1 cellular context compared by ENCODE assay signal in the genomic region with DNA sequence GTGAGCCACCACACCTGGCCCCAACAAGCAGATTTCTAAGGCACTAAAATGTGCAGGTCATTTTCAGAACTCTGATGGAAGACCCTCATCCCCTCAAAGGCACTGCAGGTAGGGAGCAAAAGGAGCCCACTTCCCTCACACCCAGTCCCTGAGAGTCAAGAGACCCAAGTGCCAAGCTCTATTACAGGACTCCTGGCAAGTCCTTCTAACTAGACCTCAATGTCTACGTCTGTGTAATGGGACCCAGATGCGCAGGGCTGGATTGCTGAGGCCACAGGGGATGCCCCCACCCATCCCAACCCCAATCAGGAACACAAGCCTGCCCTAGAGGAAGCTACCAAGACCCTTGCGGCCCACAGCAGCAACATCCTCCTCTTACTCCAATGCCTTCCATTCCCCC.
TF ChIP-seq lines count a peak whose summit lies in the region.

No MANE protein-coding gene starts in this region.

TF ChIP-seq in WTC11, 78 proteins besides CTCF, POLR2A, EP300 and RAD21 (continued from another document):
- TF ChIP-seq, protein P1, sequence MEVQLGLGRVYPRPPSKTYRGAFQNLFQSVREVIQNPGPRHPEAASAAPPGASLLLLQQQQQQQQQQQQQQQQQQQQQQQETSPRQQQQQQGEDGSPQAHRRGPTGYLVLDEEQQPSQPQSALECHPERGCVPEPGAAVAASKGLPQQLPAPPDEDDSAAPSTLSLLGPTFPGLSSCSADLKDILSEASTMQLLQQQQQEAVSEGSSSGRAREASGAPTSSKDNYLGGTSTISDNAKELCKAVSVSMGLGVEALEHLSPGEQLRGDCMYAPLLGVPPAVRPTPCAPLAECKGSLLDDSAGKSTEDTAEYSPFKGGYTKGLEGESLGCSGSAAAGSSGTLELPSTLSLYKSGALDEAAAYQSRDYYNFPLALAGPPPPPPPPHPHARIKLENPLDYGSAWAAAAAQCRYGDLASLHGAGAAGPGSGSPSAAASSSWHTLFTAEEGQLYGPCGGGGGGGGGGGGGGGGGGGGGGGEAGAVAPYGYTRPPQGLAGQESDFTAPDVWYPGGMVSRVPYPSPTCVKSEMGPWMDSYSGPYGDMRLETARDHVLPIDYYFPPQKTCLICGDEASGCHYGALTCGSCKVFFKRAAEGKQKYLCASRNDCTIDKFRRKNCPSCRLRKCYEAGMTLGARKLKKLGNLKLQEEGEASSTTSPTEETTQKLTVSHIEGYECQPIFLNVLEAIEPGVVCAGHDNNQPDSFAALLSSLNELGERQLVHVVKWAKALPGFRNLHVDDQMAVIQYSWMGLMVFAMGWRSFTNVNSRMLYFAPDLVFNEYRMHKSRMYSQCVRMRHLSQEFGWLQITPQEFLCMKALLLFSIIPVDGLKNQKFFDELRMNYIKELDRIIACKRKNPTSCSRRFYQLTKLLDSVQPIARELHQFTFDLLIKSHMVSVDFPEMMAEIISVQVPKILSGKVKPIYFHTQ (CRISPR knock-in tag; IDR thresholded peaks at IDR 0.05), result no peak
- TF ChIP-seq OVOL2 (CRISPR knock-in tag; IDR thresholded peaks at IDR 0.05; ENCODE audit: borderline replicate concordance), result no peak
- TF ChIP-seq, protein P2, sequence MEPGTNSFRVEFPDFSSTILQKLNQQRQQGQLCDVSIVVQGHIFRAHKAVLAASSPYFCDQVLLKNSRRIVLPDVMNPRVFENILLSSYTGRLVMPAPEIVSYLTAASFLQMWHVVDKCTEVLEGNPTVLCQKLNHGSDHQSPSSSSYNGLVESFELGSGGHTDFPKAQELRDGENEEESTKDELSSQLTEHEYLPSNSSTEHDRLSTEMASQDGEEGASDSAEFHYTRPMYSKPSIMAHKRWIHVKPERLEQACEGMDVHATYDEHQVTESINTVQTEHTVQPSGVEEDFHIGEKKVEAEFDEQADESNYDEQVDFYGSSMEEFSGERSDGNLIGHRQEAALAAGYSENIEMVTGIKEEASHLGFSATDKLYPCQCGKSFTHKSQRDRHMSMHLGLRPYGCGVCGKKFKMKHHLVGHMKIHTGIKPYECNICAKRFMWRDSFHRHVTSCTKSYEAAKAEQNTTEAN (CRISPR knock-in tag; IDR thresholded peaks at IDR 0.05), result no peak
- no peak for TF ChIP-seq FOXK1 (CRISPR knock-in tag; IDR thresholded peaks at IDR 0.05)
- TF ChIP-seq, protein P3, sequence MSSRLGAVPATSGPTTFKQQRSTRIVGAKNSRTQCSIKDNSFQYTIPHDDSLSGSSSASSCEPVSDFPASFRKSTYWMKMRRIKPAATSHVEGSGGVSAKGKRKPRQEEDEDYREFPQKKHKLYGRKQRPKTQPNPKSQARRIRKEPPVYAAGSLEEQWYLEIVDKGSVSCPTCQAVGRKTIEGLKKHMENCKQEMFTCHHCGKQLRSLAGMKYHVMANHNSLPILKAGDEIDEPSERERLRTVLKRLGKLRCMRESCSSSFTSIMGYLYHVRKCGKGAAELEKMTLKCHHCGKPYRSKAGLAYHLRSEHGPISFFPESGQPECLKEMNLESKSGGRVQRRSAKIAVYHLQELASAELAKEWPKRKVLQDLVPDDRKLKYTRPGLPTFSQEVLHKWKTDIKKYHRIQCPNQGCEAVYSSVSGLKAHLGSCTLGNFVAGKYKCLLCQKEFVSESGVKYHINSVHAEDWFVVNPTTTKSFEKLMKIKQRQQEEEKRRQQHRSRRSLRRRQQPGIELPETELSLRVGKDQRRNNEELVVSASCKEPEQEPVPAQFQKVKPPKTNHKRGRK (CRISPR knock-in tag; IDR thresholded peaks at IDR 0.05; ENCODE audit: borderline replicate concordance), result no peak
- no peak for TF ChIP-seq FOXP1 (CRISPR knock-in tag; IDR thresholded peaks at IDR 0.05; ENCODE audit: borderline replicate concordance)
- TF ChIP-seq, protein P4, sequence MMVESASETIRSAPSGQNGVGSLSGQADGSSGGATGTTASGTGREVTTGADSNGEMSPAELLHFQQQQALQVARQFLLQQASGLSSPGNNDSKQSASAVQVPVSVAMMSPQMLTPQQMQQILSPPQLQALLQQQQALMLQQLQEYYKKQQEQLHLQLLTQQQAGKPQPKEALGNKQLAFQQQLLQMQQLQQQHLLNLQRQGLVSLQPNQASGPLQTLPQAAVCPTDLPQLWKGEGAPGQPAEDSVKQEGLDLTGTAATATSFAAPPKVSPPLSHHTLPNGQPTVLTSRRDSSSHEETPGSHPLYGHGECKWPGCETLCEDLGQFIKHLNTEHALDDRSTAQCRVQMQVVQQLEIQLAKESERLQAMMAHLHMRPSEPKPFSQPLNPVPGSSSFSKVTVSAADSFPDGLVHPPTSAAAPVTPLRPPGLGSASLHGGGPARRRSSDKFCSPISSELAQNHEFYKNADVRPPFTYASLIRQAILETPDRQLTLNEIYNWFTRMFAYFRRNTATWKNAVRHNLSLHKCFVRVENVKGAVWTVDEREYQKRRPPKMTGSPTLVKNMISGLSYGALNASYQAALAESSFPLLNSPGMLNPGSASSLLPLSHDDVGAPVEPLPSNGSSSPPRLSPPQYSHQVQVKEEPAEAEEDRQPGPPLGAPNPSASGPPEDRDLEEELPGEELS (CRISPR knock-in tag; IDR thresholded peaks at IDR 0.05), result no peak
- TF ChIP-seq GTF2I (CRISPR knock-in tag; conservative IDR thresholded peaks at IDR 0.05), result no peak
- TF ChIP-seq TCF7 (CRISPR knock-in tag; IDR thresholded peaks at IDR 0.05; ENCODE audit: low read depth), result no peak
- TF ChIP-seq, protein P5, sequence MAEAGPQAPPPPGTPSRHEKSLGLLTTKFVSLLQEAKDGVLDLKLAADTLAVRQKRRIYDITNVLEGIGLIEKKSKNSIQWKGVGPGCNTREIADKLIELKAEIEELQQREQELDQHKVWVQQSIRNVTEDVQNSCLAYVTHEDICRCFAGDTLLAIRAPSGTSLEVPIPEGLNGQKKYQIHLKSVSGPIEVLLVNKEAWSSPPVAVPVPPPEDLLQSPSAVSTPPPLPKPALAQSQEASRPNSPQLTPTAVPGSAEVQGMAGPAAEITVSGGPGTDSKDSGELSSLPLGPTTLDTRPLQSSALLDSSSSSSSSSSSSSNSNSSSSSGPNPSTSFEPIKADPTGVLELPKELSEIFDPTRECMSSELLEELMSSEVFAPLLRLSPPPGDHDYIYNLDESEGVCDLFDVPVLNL (CRISPR knock-in tag; IDR thresholded peaks at IDR 0.05; ENCODE audit: borderline replicate concordance, low read depth), result no peak
- TF ChIP-seq ZNF671 (CRISPR knock-in tag; IDR thresholded peaks at IDR 0.05), result no peak
- TF ChIP-seq, protein P6, sequence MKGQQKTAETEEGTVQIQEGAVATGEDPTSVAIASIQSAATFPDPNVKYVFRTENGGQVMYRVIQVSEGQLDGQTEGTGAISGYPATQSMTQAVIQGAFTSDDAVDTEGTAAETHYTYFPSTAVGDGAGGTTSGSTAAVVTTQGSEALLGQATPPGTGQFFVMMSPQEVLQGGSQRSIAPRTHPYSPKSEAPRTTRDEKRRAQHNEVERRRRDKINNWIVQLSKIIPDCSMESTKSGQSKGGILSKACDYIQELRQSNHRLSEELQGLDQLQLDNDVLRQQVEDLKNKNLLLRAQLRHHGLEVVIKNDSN (CRISPR knock-in tag; IDR thresholded peaks at IDR 0.05), result no peak
- TF ChIP-seq SMAD3 (CRISPR knock-in tag; IDR thresholded peaks at IDR 0.05; ENCODE audit: borderline replicate concordance), result no peak
